28 cellular contexts compared by ENCODE assay signal in genomic region chr3:143590660-143591059, GRCh38.
A peak's percentile ranks its signal among the peaks of the same experiment; 100 is the strongest.
DNase-seq lines count a peak whose midpoint lies in the region; ATAC-seq, FAIRE-seq and TF ChIP-seq lines count a peak whose summit lies in the region.
"Had no signal": no experiment of that assay in that cellular context is flagged by ENCODE, and none has a peak within 500 bp of the region (broad histone marks: within the 10 kb centered on the region; RNA-seq: fewer than 3 reads in every experiment).

No MANE protein-coding gene starts in this region.

- H3K9me2 ChIP-seq in GM23338 (ENCODE audit: insufficient read depth), result no peaks in the 10 kb centered on the region

- CTCF ChIA-PET in K562 (lab: Yijun Ruan, JAX; ENCODE audit: low intra/inter-chr PET ratio), result no interaction called here

- no peak overlapping the region for H3K9ac ChIP-seq in K562 (ENCODE audit: insufficient read depth in 1 of 2, low read depth in 2 of 2, low read length in 2 of 2)

- H3F3A ChIP-seq in GM23338 (replicated peaks; ENCODE audit: low read depth), result no peaks in the 10 kb centered on the region

- peak; percentile 72 for FAIRE-seq in K562 (lab: Jason Lieb, UNC)
- FAIRE-seq: A204.1, D721Med, H1 had no signal

- TF ChIP-seq CTCF in GM23338 (conservative IDR thresholded peaks at IDR 0.05; ENCODE audit: low read depth in 2 of 2), result no peak
- no peak for TF ChIP-seq CTCF in K562 (IDR thresholded peaks at IDR 0.05 in 2 of 3, conservative IDR thresholded peaks at IDR 0.05 in 1 of 3; ENCODE audit: insufficient read depth in 2 of 3, low read depth in 1 of 3, low read length in 3 of 3)
- no peak for TF ChIP-seq CTCF in nephron (IDR thresholded peaks at IDR 0.05; ENCODE audit: unreplicated experiment in 3 of 3)
- no peak for TF ChIP-seq CTCF in mucosa of descending colon (IDR thresholded peaks at IDR 0.05)

- H3K27me3 Mint-ChIP-seq in GM23338 (ENCODE audit: insufficient read depth, low read depth, poor library complexity) (peaks cover 2% of the 10 kb centered on the region), nephron (ENCODE audit: low read depth) (no peaks in the 10 kb centered on the region)
- H3K27me3 Mint-ChIP-seq: B cell had no signal

- H3K4me1 ChIP-seq in GM23338 (ENCODE audit: insufficient read depth), result no peaks in the 10 kb centered on the region
- H3K4me1 ChIP-seq in K562 (replicated peaks in 1 of 2; ENCODE audit: control insufficient read depth in 2 of 2, insufficient read depth in 2 of 2, low read length in 2 of 2), result peaks cover 0 to 5% of the 10 kb centered on the region in 2 experiments; a peak in 2 of 5 replicates
- peaks cover 17% of the 10 kb centered on the region for H3K4me1 ChIP-seq in mucosa of descending colon (ENCODE audit: low read depth)

- no peak for TF ChIP-seq POLR2A in K562 (conservative IDR thresholded peaks at IDR 0.05)

- BruUV-seq in K562 (replicated peaks; lab: Mats Ljungman, UMichigan), result no TSS peak

- H3K36me3 Mint-ChIP-seq in GM23338 (ENCODE audit: low read depth), result no peaks in the 10 kb centered on the region
- H3K36me3 Mint-ChIP-seq in nephron (ENCODE audit: low read depth), result no peaks in the 10 kb centered on the region

- H3K36me3 ChIP-seq in GM23338 (ENCODE audit: insufficient read depth), result no peaks in the 10 kb centered on the region
- no peaks in the 10 kb centered on the region for H3K36me3 ChIP-seq in K562 (ENCODE audit: control insufficient read depth, insufficient read depth, low read length)
- H3K36me3 ChIP-seq in mucosa of descending colon (ENCODE audit: low read depth), result no peaks in the 10 kb centered on the region

- in situ Hi-C loops in K562 (cut with MboI), result no loop called here

- H4K20me1 ChIP-seq in GM23338 (replicated peaks; ENCODE audit: insufficient read depth), result no peaks in the 10 kb centered on the region
- H4K20me1 ChIP-seq in K562 (replicated peaks; ENCODE audit: control insufficient read depth, insufficient read depth, low read length), result no peaks in the 10 kb centered on the region

- H3K4me3 Mint-ChIP-seq in GM23338 (no peak overlapping the region), nephron (no peak overlapping the region)
- H3K4me3 Mint-ChIP-seq: B cell, CD14-positive monocyte had no signal

- H3K9me1 ChIP-seq in K562 (ENCODE audit: control insufficient read depth, insufficient read depth, low read length), result no peaks in the 10 kb centered on the region

- H3K9me3 ChIP-seq in K562 (replicated peaks; ENCODE audit: control insufficient read depth, insufficient read depth, low read depth, low read length), result no peaks in the 10 kb centered on the region
- no peaks in the 10 kb centered on the region for H3K9me3 ChIP-seq in mucosa of descending colon

- WGBS in K562 (ENCODE audit: insufficient coverage, low coverage, missing lambda C conversion rate), result 5% methylated on average over 3 of the region's 3 CpGs

- peak; percentile 65; the same call in 1 of the 2 replicates for TF ChIP-seq EP300 in K562 (IDR thresholded peaks at IDR 0.05; ENCODE audit: low read length)

- H2AFZ ChIP-seq in GM23338 (0 out of 2 replicates have a peak overlapping the region, but pooled peaks have one; percentile 12), K562 (ENCODE audit: low read depth, low read length) (peak overlapping the region; percentile 24; the same call in 1 of the 2 replicates)
- H2AFZ ChIP-seq: PC-9 had no signal

- H3K27ac ChIP-seq in GM23338 (ENCODE audit: low read depth) (no peak overlapping the region), K562 (ENCODE audit: extremely low read depth, low read depth, low read length) (no peak overlapping the region)
- H3K27ac ChIP-seq: PC-9, SK-N-MC had no signal

- H3K9me3 Mint-ChIP-seq in GM23338 (no peaks in the 10 kb centered on the region), nephron (no peaks in the 10 kb centered on the region)

- POLR2A ChIA-PET in K562 (lab: Yijun Ruan, JAX), result no interaction called here

- no peak overlapping the region for H3K27ac Mint-ChIP-seq in GM23338
- H3K27ac Mint-ChIP-seq in nephron, result peak overlapping the region in 2 of 3 experiments; percentile 48 to 78
- H3K27ac Mint-ChIP-seq: B cell had no signal

- H3K4me3 ChIP-seq in GM23338, result no peak overlapping the region
- no peak overlapping the region for H3K4me3 ChIP-seq in K562
- H3K4me3 ChIP-seq in mucosa of descending colon, result no peak overlapping the region
- H3K4me3 ChIP-seq: PC-9, SK-N-MC had no signal

- ATAC-seq in GM23338 (no peak), K562 (peak; percentile 88), mucosa of descending colon (no peak), left ventricle myocardium superior (no peak)
- ATAC-seq: HCT116 had no signal

- H3K79me2 ChIP-seq in GM23338 (replicated peaks; ENCODE audit: insufficient read depth) (no peaks in the 10 kb centered on the region), K562 (ENCODE audit: control insufficient read depth, insufficient read depth, low read length) (no peaks in the 10 kb centered on the region)

- intact Hi-C loops in K562 (cut with micrococcal nuclease) (no loop called here), mucosa of descending colon (cut with DNase I, micrococcal nuclease) (no loop called here), left ventricle myocardium superior (cut with micrococcal nuclease) (no loop called here)

- H3K27me3 ChIP-seq in GM23338 (ENCODE audit: insufficient read depth) (no peaks in the 10 kb centered on the region), K562 (ENCODE audit: control insufficient read depth in 2 of 2, insufficient read depth in 2 of 2, low read length in 2 of 2) (0 out of 5 replicates have a peak, but pooled peaks cover 2 to 7% of the 10 kb centered on the region in 2 experiments)

- H3K4me2 ChIP-seq in GM23338, result no peak overlapping the region
- H3K4me2 ChIP-seq in K562 (ENCODE audit: insufficient read depth, low read length), result peak overlapping the region; percentile 29; the same call in 1 of the 2 replicates
- H3K4me2 ChIP-seq: PC-9 had no signal

- no peaks in the 10 kb centered on the region for H3K4me1 Mint-ChIP-seq in GM23338
- H3K4me1 Mint-ChIP-seq in nephron, result peaks cover 54% of the 10 kb centered on the region

- no peak for TF ChIP-seq RAD21 in K562 (CRISPR knock-in tag; conservative IDR thresholded peaks at IDR 0.05 in 1 of 2, IDR thresholded peaks at IDR 0.05 in 1 of 2)

- DNase-seq in GM23338 (ENCODE audit: low spot score), result no peak
- DNase-seq in NCI-H2227 treated with DMSO at 0.1 percent for 48 hours (lab: John Stamatoyannopoulos, UW), result peak; percentile 9
- DNase-seq in K562 (ENCODE audit: extremely low read depth in 1 of 4, low spot score in 3 of 4), result peak; percentile 12 to 62 (median 34)
- DNase-seq in stimulated activated CD4-positive, alpha-beta T cell treated with anti-CD3 and anti-CD28 coated beads, Interleukin-4, amount 100 ng/mL, for 24 hours, result no peak
- DNase-seq in mucosa of descending colon, result no peak
- DNase-seq in left ventricle myocardium superior, result no peak
- DNase-seq: DMS53, GDM1, KBM-7, MM.1S, NCI-H1048, NCI-H1417 treated with DMSO at 0.1 percent for 48 hours, NCI-H2029 treated with DMSO at 0.1 percent for 48 hours, NCI-H2171, NCI-H446, NCI-H526, PC-9, RPMI8226, SHP77, SW 1271 had no signal

TF ChIP-seq in GM23338, 12 proteins besides CTCF, POLR2A, EP300 and RAD21 (continues in another document):
- TF ChIP-seq NANOG (IDR thresholded peaks at IDR 0.05; ENCODE audit: borderline replicate concordance), result no peak

TF ChIP-seq in K562, 482 proteins besides CTCF, POLR2A, EP300 and RAD21 (continues in another document):
- TF ChIP-seq TCF3 (CRISPR knock-in tag; IDR thresholded peaks at IDR 0.05) (peak; percentile 78), ARID3A (IDR thresholded peaks at IDR 0.05; ENCODE audit: borderline replicate concordance, low read depth, low read length) (peak; percentile 44; the same call in 1 of the 2 replicates), NR2C2 (CRISPR knock-in tag; IDR thresholded peaks at IDR 0.05) (no peak), NR2C2 (tag; IDR thresholded peaks at IDR 0.05) (no peak), NCOR1 (IDR thresholded peaks at IDR 0.05) (peak; percentile 85), BRF1 (IDR thresholded peaks at IDR 0.05; ENCODE audit: borderline replicate concordance, extremely low read depth, insufficient read length) (no peak), FOXM1 (IDR thresholded peaks at IDR 0.05; ENCODE audit: low read depth) (peak; percentile 59; the same call in 1 of the 2 replicates), FOXM1 (CRISPR knock-in tag; IDR thresholded peaks at IDR 0.05; ENCODE audit: low read depth) (no peak), STAT5A (IDR thresholded peaks at IDR 0.05; ENCODE audit: borderline replicate concordance, low read length) (peak; percentile 80), ATF7 (IDR thresholded peaks at IDR 0.05) (no peak), ZNF77 (CRISPR knock-in tag; IDR thresholded peaks at IDR 0.05) (no peak), ARID3B (CRISPR knock-in tag; IDR thresholded peaks at IDR 0.05; ENCODE audit: borderline replicate concordance) (no peak), CC2D1A (IDR thresholded peaks at IDR 0.05) (peak; percentile 31; the same call in 1 of the 2 replicates), EWSR1 (IDR thresholded peaks at IDR 0.05; ENCODE audit: borderline replicate concordance, low read depth, partially characterized antibody) (no peak)

Comparison
In these comparisons a context has a peak if more than half of its experiments do, and no peak if none do; other contexts are left out.
1. DNase-seq: peak in NCI-H2227 treated with DMSO at 0.1 percent for 48 hours (single experiment) and K562 (4 of 4); none in GM23338 (single experiment), stimulated activated CD4-positive, alpha-beta T cell treated with anti-CD3 and anti-CD28 coated beads, Interleukin-4, amount 100 ng/mL, for 24 hours (single experiment), mucosa of descending colon (0 of 3) and left ventricle myocardium superior (single experiment).